1 cellular context compared by ENCODE assay signal in the genomic region with DNA sequence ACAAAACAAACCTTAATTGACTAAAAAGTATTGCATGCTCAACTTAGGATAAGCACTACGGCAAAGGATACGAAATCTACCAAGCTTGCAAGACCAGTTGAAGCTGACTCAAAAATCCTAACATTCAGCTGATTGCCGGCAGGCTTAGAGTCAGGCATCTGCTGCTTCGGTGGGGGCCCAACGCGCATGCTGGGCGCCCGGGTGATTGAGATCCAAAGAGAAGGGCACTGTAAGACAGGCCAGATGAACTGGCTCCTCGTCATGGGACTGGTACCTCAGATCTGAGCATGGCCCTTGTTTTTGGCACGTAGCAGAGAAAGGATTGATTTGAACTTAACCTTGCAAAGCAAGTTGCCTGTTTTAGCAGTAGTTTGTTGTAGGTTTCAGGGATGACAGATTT.
TF ChIP-seq lines count a peak whose summit lies in the region.

No MANE protein-coding gene starts in this region.

TF ChIP-seq in GM23338, 12 proteins besides CTCF, POLR2A, EP300 and RAD21 (continued from another document):
- TF ChIP-seq ZNF462 (CRISPR knock-in tag; IDR thresholded peaks at IDR 0.05) (no peak), EZH2 (IDR thresholded peaks at IDR 0.05; ENCODE audit: low read depth, unreplicated experiment) (no peak), EZH2phosphoT487 (IDR thresholded peaks at IDR 0.05; ENCODE audit: unreplicated experiment) (no peak), ZNF114 (CRISPR knock-in tag; IDR thresholded peaks at IDR 0.05) (no peak), POLR2AphosphoS5 (IDR thresholded peaks at IDR 0.05; ENCODE audit: low read depth) (no peak)
TF ChIP-seq in GM23338: peak in this region for 0.
